9 cellular contexts compared by ENCODE assay signal in the genomic region with DNA sequence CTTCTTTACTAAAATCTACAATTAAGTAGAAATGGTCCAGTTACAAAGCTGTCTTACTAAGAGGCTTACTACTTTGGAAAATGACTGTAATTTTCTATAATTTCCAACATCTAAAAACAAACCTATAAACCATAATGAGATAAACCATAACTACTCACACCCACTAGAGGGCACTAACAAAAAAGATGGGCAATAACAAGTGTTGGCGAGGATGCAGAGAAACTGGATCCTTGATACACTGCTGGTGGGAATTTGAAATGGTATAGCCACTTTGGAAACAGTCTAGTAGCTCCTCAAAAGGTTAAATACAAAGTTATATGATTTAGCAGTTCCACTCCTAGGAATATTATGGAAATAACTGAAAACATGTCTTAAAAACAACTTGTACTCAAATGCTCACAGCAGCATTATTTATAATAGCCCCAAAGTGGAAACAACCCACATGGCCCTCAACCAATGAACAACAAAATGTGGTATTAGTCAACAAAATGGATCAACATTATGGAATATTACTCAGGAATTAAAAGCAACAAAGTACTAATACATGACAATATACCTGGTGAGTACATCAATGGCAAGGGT. TPM values are rescaled to one million over a fixed set of nuclear protein-coding genes. Genes with fewer than 3 reads are reported as not detected.
DNase-seq lines count a peak whose midpoint lies in the region; ATAC-seq, FAIRE-seq and TF ChIP-seq lines count a peak whose summit lies in the region.
"Had no signal": no experiment of that assay in that cellular context is flagged by ENCODE, and none has a peak within 500 bp of the region (broad histone marks: within the 10 kb centered on the region; RNA-seq: fewer than 3 reads in every experiment).

No MANE protein-coding gene starts in this region.

- RAD21 ChIA-PET in GM12878 (lab: Charles Lee; ENCODE audit: unreplicated experiment) = no interaction called here

- TF ChIP-seq CTCF in MM.1S (IDR thresholded peaks at IDR 0.05; ENCODE audit: low read length) (peak; percentile 67), GM12878 (IDR thresholded peaks at IDR 0.05 in 2 of 3, conservative IDR thresholded peaks at IDR 0.05 in 1 of 3; ENCODE audit: control insufficient read depth in 2 of 3, extremely low read depth in 1 of 3, insufficient read depth in 1 of 3, low read depth in 3 of 3, low read length in 3 of 3) (peak; percentile 7 to 34 (median 16); a peak in 1 of 6 replicates), neural crest cell (conservative IDR thresholded peaks at IDR 0.05) (peak; percentile 61), body of pancreas (IDR thresholded peaks at IDR 0.05) (peak in 3 of 7 experiments; percentile 10 to 34 (median 27))

- H3K4me2 ChIP-seq in MM.1S (ENCODE audit: low read depth, low read length) (no peak overlapping the region), GM12878 (ENCODE audit: control insufficient read depth, insufficient read depth) (no peak overlapping the region)

- POLR2A ChIA-PET in GM12878 (lab: Charles Lee) = no interaction called here

- H3K9ac ChIP-seq in MM.1S (ENCODE audit: low read length) (no peak overlapping the region), GM12878 (ENCODE audit: control insufficient read depth, insufficient read depth, low read length) (no peak overlapping the region)

- 0% methylated on average over 1 of the region's 1 CpG for WGBS in GM12878 (ENCODE audit: insufficient coverage, insufficient replicate concordance, low lambda C conversion rate, missing lambda C conversion rate)
- WGBS in body of pancreas, 2 donors = 92 to 100% methylated on average over 1 of the region's 1 CpG

- no peak for FAIRE-seq in GM12878 (lab: Jason Lieb, UNC)
- FAIRE-seq: A204.1 had no signal

- ATAC-seq in GM12878 (no peak), body of pancreas (no peak)

- no peak overlapping the region for H3K4me3 Mint-ChIP-seq in neural crest cell
- no peak overlapping the region for H3K4me3 Mint-ChIP-seq in T-helper 2 cell treated with Interferon-gamma antibody and Interleukin-4, amounts not matched to agents 5 μg/mL and 100 μg/mL, for 36 hours

- H2AFZ ChIP-seq in MM.1S (ENCODE audit: low read length) (no peak overlapping the region), GM12878 (ENCODE audit: control insufficient read depth, low read depth, low read length) (no peak overlapping the region)

- H3K9me2 ChIP-seq in MM.1S (replicated peaks; ENCODE audit: insufficient read depth, low read length) = no peaks in the 10 kb centered on the region

- no peaks in the 10 kb centered on the region for H3K4me1 ChIP-seq in MM.1S (ENCODE audit: low read length)
- H3K4me1 ChIP-seq in GM12878 (ENCODE audit: control insufficient read depth, insufficient read depth, low read length) = no peaks in the 10 kb centered on the region
- peaks cover 25% of the 10 kb centered on the region for H3K4me1 ChIP-seq in body of pancreas

- H3K4me1 Mint-ChIP-seq in neural crest cell = peaks cover 27% of the 10 kb centered on the region
- peaks cover 32% of the 10 kb centered on the region for H3K4me1 Mint-ChIP-seq in T-helper 2 cell treated with Interferon-gamma antibody and Interleukin-4, amounts not matched to agents 5 μg/mL and 100 μg/mL, for 36 hours (ENCODE audit: low read depth)

- H3K79me2 ChIP-seq in MM.1S (ENCODE audit: low read length) = no peaks in the 10 kb centered on the region
- H3K79me2 ChIP-seq in GM12878 (ENCODE audit: control insufficient read depth, insufficient read depth, low read length) = no peaks in the 10 kb centered on the region

- H3K27me3 ChIP-seq in MM.1S (replicated peaks; ENCODE audit: insufficient read depth, low read length) (no peaks in the 10 kb centered on the region), GM12878 (replicated peaks in 1 of 2; ENCODE audit: control insufficient read depth in 2 of 2, insufficient read depth in 2 of 2, low read length in 1 of 2) (no peaks in the 10 kb centered on the region; a peak in 2 of 4 replicates), body of pancreas (no peaks in the 10 kb centered on the region)

- no peak overlapping the region for H3K27ac Mint-ChIP-seq in neural crest cell (ENCODE audit: unreplicated experiment)
- no peak overlapping the region for H3K27ac Mint-ChIP-seq in T-helper 2 cell treated with Interferon-gamma antibody and Interleukin-4, amounts not matched to agents 5 μg/mL and 100 μg/mL, for 36 hours

- intact Hi-C loops in GM12878 (cut with micrococcal nuclease; ENCODE audit: unreplicated experiment) = loop anchor here (5.0 kb wide), 1 partner anchor 232 kb away; no protein-coding TSS in a partner anchor
- intact Hi-C loops in body of pancreas (cut with DNase I) = no loop called here

- no peaks in the 10 kb centered on the region for H3K9me3 Mint-ChIP-seq in neural crest cell
- peaks cover 6% of the 10 kb centered on the region for H3K9me3 Mint-ChIP-seq in T-helper 2 cell treated with Interferon-gamma antibody and Interleukin-4, amounts not matched to agents 5 μg/mL and 100 μg/mL, for 36 hours

- peaks cover 9% of the 10 kb centered on the region for H3K36me3 Mint-ChIP-seq in neural crest cell (ENCODE audit: low read depth)
- peaks cover 44% of the 10 kb centered on the region for H3K36me3 Mint-ChIP-seq in T-helper 2 cell treated with Interferon-gamma antibody and Interleukin-4, amounts not matched to agents 5 μg/mL and 100 μg/mL, for 36 hours (ENCODE audit: low read depth)

- no peak for TF ChIP-seq EP300 in GM12878 (IDR thresholded peaks at IDR 0.05; ENCODE audit: borderline replicate concordance in 1 of 2, control insufficient read depth in 1 of 2, low read depth in 2 of 2, low read length in 2 of 2)

- BruUV-seq in GM12878 (replicated peaks; lab: Mats Ljungman, UMichigan) = no TSS peak

- DNase-seq in DMS153 treated with DMSO at 0.1 percent for 48 hours (lab: John Stamatoyannopoulos, UW; ENCODE audit: unreplicated experiment) = peak; percentile 12
- no peak for DNase-seq in DMS153 (lab: John Stamatoyannopoulos, UW)
- DNase-seq in MM.1S = peak; percentile 30
- DNase-seq in GM12878 (ENCODE audit: low read depth, low spot score) = no peak
- no peak for DNase-seq in neural crest cell (ENCODE audit: low read depth, low spot score)
- DNase-seq in T-helper 2 cell treated with Interferon-gamma antibody and Interleukin-4, amounts not matched to agents 5 μg/mL and 100 μg/mL, for 36 hours (ENCODE audit: low spot score) = no peak
- DNase-seq in caudate nucleus (lab: John Stamatoyannopoulos, UW) = no peak
- DNase-seq in body of pancreas = no peak

- peaks cover 3% of the 10 kb centered on the region for H3K27me3 Mint-ChIP-seq in neural crest cell (ENCODE audit: low read depth)
- no peaks in the 10 kb centered on the region for H3K27me3 Mint-ChIP-seq in T-helper 2 cell treated with Interferon-gamma antibody and Interleukin-4, amounts not matched to agents 5 μg/mL and 100 μg/mL, for 36 hours (ENCODE audit: low read depth)

- H4K20me1 ChIP-seq in MM.1S (ENCODE audit: insufficient read depth, low read length) (no peaks in the 10 kb centered on the region), GM12878 (ENCODE audit: control insufficient read depth, insufficient read depth) (no peaks in the 10 kb centered on the region; the same call in 1 of the 2 replicates)

- SMC1A ChIA-PET in GM12878 (lab: Charles Lee; ENCODE audit: uncharacterized antibody, unreplicated experiment) = interaction anchor here (0.7 to 1.3 kb wide), 2 partner anchors 235 to 541 kb away, joined by 3 read pairs; no protein-coding TSS in a partner anchor

- H3K9me3 ChIP-seq in MM.1S (replicated peaks; ENCODE audit: insufficient read depth, low read length) (no peaks in the 10 kb centered on the region), GM12878 (replicated peaks; ENCODE audit: control insufficient read depth, insufficient read depth, low read length) (peaks cover 2% of the 10 kb centered on the region; the same call in 2 of the 3 replicates), body of pancreas (no peaks in the 10 kb centered on the region)

- in situ Hi-C loops in GM12878 (cut with MboI) = loop anchor here (10.0 kb wide), 1 partner anchor 450 kb away; no protein-coding TSS in a partner anchor

- TF ChIP-seq RAD21 in GM12878 (IDR thresholded peaks at IDR 0.05; ENCODE audit: insufficient read depth, low read depth, low read length) = no peak

- H3K27ac ChIP-seq in MM.1S (ENCODE audit: low read length) (no peak overlapping the region), GM12878 (ENCODE audit: control insufficient read depth, insufficient read depth) (no peak overlapping the region), caudate nucleus (ENCODE audit: low read depth, low read length) (no peak overlapping the region), body of pancreas (no peak overlapping the region)

- H3K36me3 ChIP-seq in MM.1S (replicated peaks; ENCODE audit: insufficient read depth, low read length) (no peaks in the 10 kb centered on the region), GM12878 (ENCODE audit: control insufficient read depth in 2 of 2, insufficient read depth in 2 of 2, low read length in 1 of 2) (no peaks in the 10 kb centered on the region), body of pancreas (replicated peaks in 1 of 2; ENCODE audit: insufficient read depth in 1 of 2, low read depth in 2 of 2) (no peaks in the 10 kb centered on the region)

- H3K4me3 ChIP-seq in MM.1S (ENCODE audit: low read length) (no peak overlapping the region), GM12878 (no peak overlapping the region), body of pancreas (no peak overlapping the region)

- CTCF ChIA-PET in GM12878 (lab: Yijun Ruan, JAX) = interaction anchor here (0.6 to 1.5 kb wide), 2 partner anchors 80 to 448 kb away, joined by 3 to 4 read pairs; no protein-coding TSS in a partner anchor

- TF ChIP-seq POLR2A in GM12878 (IDR thresholded peaks at IDR 0.05; ENCODE audit: low read depth, low read length) (no peak), body of pancreas (IDR thresholded peaks at IDR 0.05) (no peak)

- no peaks in the 10 kb centered on the region for H3F3A ChIP-seq in MM.1S (ENCODE audit: insufficient read depth, low read length)

TF ChIP-seq in GM12878, 131 proteins besides CTCF, POLR2A, EP300 and RAD21 (continues in another document):
- TF ChIP-seq ZNF622 (IDR thresholded peaks at IDR 0.05) = no peak

RNA-seq across cellular contexts. Expression of gene GJA10, which starts 50.6 kb away (rescaled TPM):
- total RNA-seq in GM12878 (2013; cell fraction: nucleolus; rRNA removed) = not detected in 2 replicates
- total RNA-seq in GM12878 (2014; rRNA removed) (not detected in 2 replicates), GM12878 (2014; rRNA removed; fragmentation: Illumina TruSeq; extraction: Trizol) (not detected in 2 replicates), GM12878 (2021) (not detected in 2 replicates), neural crest cell (not detected in 2 replicates), body of pancreas (not detected)
- not detected for polyA plus RNA-seq in GM12878 (2011; ENCODE audit: low read depth)
- polyA plus RNA-seq in GM12878 (2011; rRNA removed) (not detected in 2 replicates), GM12878 (2014; fragmentation: Illumina TruSeq; extraction: Trizol) (not detected in 2 replicates), GM12878 (2014; fragmentation: Nextera tagmentation; extraction: Ambion mirVana) (not detected), GM12878 (2014; rRNA removed) (not detected in 2 replicates), GM12878 (2016; fragmentation: Nextera tagmentation; extraction: Ambion mirVana) (not detected)
- polyA plus RNA-seq in GM12878 (2011; cell fraction: cytosol; rRNA removed) = not detected in 2 replicates
- polyA plus RNA-seq in GM12878 (2011; cell fraction: nucleus; rRNA removed) = not detected in 2 replicates
- not detected in 2 replicates for polyA plus RNA-seq in GM12878 (2012)
- not detected in 2 replicates for polyA minus RNA-seq in GM12878 (2011; rRNA and poly(A)+ RNA removed)
- not detected in 2 replicates for polyA minus RNA-seq in GM12878 (2011; cell fraction: cytosol; rRNA and poly(A)+ RNA removed)
- not detected in 2 replicates for polyA minus RNA-seq in GM12878 (2011; cell fraction: nucleus; rRNA and poly(A)+ RNA removed)

Comparison
In these comparisons a context has a peak if more than half of its experiments do, and no peak if none do; other contexts are left out.
1. DNase-seq: peak in DMS153 treated with DMSO at 0.1 percent for 48 hours (single experiment) and MM.1S (single experiment); none in DMS153 (single experiment), GM12878 (single experiment), neural crest cell (single experiment), T-helper 2 cell treated with Interferon-gamma antibody and Interleukin-4, amounts not matched to agents 5 μg/mL and 100 μg/mL, for 36 hours (single experiment), caudate nucleus (0 of 61) and body of pancreas (0 of 4).